Comparison of ENCODE assay signal across 1 cellular context in the genomic region with DNA sequence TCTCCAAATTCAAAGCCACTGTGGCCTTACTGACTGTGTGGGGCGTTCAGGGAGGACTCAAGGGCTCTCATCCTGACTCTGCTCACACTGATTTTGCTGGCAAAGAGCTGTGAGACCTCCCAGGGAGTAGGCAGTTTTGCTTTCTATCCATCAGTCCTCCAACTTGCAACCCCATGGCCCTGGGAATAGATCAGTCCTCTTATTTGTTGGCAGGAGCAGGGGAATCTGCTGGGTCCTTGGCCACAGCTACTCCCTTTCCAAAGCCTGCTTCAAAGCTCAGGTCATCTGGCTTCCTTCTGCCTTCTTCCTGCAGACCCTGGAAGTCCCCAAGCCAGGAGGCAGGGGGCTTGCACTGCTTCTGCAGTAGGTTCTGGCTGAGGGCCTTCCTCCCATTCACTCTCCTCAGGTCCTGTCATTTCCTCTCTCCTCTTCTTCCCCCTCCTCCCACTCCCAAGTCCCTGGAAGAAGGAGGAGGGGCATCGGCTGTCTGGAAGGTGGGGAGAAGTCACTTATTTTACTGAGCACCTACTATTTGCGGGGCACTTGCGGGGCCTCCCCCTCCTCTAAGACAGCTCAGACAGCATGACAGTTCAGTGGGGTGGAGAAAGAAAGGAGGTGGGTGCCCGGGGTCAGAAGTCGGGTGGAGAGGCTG.
TF ChIP-seq lines count a peak whose summit lies in the region.

No MANE protein-coding gene starts in this region.

TF ChIP-seq in A549, 52 proteins besides CTCF, POLR2A, EP300 and RAD21 (continued from another document):
- TF ChIP-seq, protein P1, sequence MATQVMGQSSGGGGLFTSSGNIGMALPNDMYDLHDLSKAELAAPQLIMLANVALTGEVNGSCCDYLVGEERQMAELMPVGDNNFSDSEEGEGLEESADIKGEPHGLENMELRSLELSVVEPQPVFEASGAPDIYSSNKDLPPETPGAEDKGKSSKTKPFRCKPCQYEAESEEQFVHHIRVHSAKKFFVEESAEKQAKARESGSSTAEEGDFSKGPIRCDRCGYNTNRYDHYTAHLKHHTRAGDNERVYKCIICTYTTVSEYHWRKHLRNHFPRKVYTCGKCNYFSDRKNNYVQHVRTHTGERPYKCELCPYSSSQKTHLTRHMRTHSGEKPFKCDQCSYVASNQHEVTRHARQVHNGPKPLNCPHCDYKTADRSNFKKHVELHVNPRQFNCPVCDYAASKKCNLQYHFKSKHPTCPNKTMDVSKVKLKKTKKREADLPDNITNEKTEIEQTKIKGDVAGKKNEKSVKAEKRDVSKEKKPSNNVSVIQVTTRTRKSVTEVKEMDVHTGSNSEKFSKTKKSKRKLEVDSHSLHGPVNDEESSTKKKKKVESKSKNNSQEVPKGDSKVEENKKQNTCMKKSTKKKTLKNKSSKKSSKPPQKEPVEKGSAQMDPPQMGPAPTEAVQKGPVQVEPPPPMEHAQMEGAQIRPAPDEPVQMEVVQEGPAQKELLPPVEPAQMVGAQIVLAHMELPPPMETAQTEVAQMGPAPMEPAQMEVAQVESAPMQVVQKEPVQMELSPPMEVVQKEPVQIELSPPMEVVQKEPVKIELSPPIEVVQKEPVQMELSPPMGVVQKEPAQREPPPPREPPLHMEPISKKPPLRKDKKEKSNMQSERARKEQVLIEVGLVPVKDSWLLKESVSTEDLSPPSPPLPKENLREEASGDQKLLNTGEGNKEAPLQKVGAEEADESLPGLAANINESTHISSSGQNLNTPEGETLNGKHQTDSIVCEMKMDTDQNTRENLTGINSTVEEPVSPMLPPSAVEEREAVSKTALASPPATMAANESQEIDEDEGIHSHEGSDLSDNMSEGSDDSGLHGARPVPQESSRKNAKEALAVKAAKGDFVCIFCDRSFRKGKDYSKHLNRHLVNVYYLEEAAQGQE (IDR thresholded peaks at IDR 0.05): no peak
